ENCODE assay signal across 1 cellular context in genomic region chrX:99077099-99077498, GRCh38.
TF ChIP-seq lines count a peak whose summit lies in the region.

No MANE protein-coding gene starts in this region.

TF ChIP-seq in GM23338, 12 proteins besides CTCF, POLR2A, EP300 and RAD21 (continued from another document):
- TF ChIP-seq ZNF462 (CRISPR knock-in tag; IDR thresholded peaks at IDR 0.05) (no peak), STAT1 (IDR thresholded peaks at IDR 0.05; ENCODE audit: unreplicated experiment) (no peak), POLR2AphosphoS5 (IDR thresholded peaks at IDR 0.05; ENCODE audit: low read depth) (no peak), REST (IDR thresholded peaks at IDR 0.05; ENCODE audit: unreplicated experiment) (no peak), EZH2phosphoT487 (IDR thresholded peaks at IDR 0.05; ENCODE audit: unreplicated experiment) (no peak)
TF ChIP-seq in GM23338: peak in this region for 0.
